ENCODE assay signal across 17 cellular contexts in the genomic region with DNA sequence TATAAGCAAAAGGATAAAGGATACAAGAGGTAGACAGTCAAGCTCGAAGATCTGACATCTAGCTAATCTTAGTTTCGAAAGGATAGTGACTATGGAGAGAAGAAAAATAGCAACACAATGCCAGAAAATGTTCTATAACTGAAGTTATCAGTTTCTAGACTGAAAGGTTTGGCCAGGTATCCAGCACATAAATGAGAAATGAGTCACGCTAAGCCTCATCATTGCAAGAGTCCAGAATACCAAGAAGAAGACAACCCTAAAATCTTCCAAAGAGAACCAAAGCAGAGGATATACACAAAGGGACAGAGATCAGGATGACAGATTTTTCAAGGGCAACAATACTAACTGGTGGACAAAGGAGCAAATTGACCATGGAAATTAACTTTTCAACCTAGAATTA.
A peak's percentile ranks its signal among the peaks of the same experiment; 100 is the strongest.
DNase-seq lines count a peak whose midpoint lies in the region; ATAC-seq, FAIRE-seq and TF ChIP-seq lines count a peak whose summit lies in the region.
"Had no signal": no experiment of that assay in that cellular context is flagged by ENCODE, and none has a peak within 500 bp of the region (broad histone marks: within the 10 kb centered on the region; RNA-seq: fewer than 3 reads in every experiment).

No MANE protein-coding gene starts in this region.

- no peak for TF ChIP-seq POLR2A in thyroid gland (IDR thresholded peaks at IDR 0.05)
- TF ChIP-seq POLR2A in heart left ventricle (IDR thresholded peaks at IDR 0.05) = no peak
- TF ChIP-seq POLR2A in uterus (IDR thresholded peaks at IDR 0.05) = no peak

- no peak overlapping the region for H3K4me3 Mint-ChIP-seq in astrocyte (ENCODE audit: unreplicated experiment)
- H3K4me3 Mint-ChIP-seq: CD14-positive monocyte; CD8-positive, alpha-beta T cell; GM23338 had no signal

- H3K27ac ChIP-seq in GM23248 = no peak overlapping the region
- H3K27ac ChIP-seq in astrocyte (ENCODE audit: low read depth, low read length) = no peak overlapping the region
- peak overlapping the region; percentile 40 for H3K27ac ChIP-seq in epithelial cell of prostate
- no peak overlapping the region for H3K27ac ChIP-seq in thyroid gland
- H3K27ac ChIP-seq in heart left ventricle = no peak overlapping the region
- H3K27ac ChIP-seq in uterus = no peak overlapping the region
- H3K27ac ChIP-seq: A549 had no signal

- no peak overlapping the region for H3K4me3 ChIP-seq in GM23248
- no peak overlapping the region for H3K4me3 ChIP-seq in astrocyte (ENCODE audit: insufficient read depth, low read depth, low read length)
- no peak overlapping the region for H3K4me3 ChIP-seq in thyroid gland (replicated peaks in 1 of 3)
- H3K4me3 ChIP-seq in heart left ventricle = no peak overlapping the region
- H3K4me3 ChIP-seq in uterus = no peak overlapping the region
- H3K4me3 ChIP-seq: A549, GM12878, GM23338 had no signal

- H3K9me3 ChIP-seq in GM23248 (ENCODE audit: low read depth) = no peaks in the 10 kb centered on the region
- H3K9me3 ChIP-seq in astrocyte (ENCODE audit: insufficient read depth, low read depth, low read length) = no peaks in the 10 kb centered on the region
- H3K9me3 ChIP-seq in thyroid gland = no peaks in the 10 kb centered on the region
- no peaks in the 10 kb centered on the region for H3K9me3 ChIP-seq in heart left ventricle
- H3K9me3 ChIP-seq in uterus = no peaks in the 10 kb centered on the region
- H3K9me3 ChIP-seq: A549, Caco-2 had no signal

- TF ChIP-seq CTCF in D721Med (IDR thresholded peaks at IDR 0.05; ENCODE audit: insufficient read depth, missing control alignments) (no peak), astrocyte (IDR thresholded peaks at IDR 0.05; ENCODE audit: insufficient read depth, low read depth, low read length) (no peak), thyroid gland (IDR thresholded peaks at IDR 0.05) (no peak), heart left ventricle (IDR thresholded peaks at IDR 0.05) (no peak), uterus (IDR thresholded peaks at IDR 0.05) (no peak)

- H3K79me2 ChIP-seq in GM23248 (ENCODE audit: insufficient read depth) = no peaks in the 10 kb centered on the region
- H3K79me2 ChIP-seq in astrocyte (ENCODE audit: insufficient read depth, low read length) = no peaks in the 10 kb centered on the region

- peaks cover 11% of the 10 kb centered on the region for H3K4me1 Mint-ChIP-seq in astrocyte (ENCODE audit: low read depth, unreplicated experiment)
- H3K4me1 Mint-ChIP-seq: CD14-positive monocyte had no signal

- H3K27ac Mint-ChIP-seq in astrocyte (ENCODE audit: unreplicated experiment) = no peak overlapping the region
- H3K27ac Mint-ChIP-seq: CD14-positive monocyte; CD8-positive, alpha-beta T cell; GM23338 had no signal

- in situ Hi-C loops in GM23248 (cut with MboI) = no loop called here

- H3K9me2 ChIP-seq in GM23248 (ENCODE audit: insufficient read depth) = 0 out of 2 replicates have a peak, but pooled peaks cover 4% of the 10 kb centered on the region

- no peaks in the 10 kb centered on the region for H3K9me3 Mint-ChIP-seq in astrocyte (ENCODE audit: unreplicated experiment)
- H3K9me3 Mint-ChIP-seq: CD8-positive, alpha-beta T cell; GM23338 had no signal

- no peaks in the 10 kb centered on the region for H3F3A ChIP-seq in GM23248 (ENCODE audit: insufficient read depth)

- no peak overlapping the region for H3K9ac ChIP-seq in GM23248
- H3K9ac ChIP-seq in astrocyte (ENCODE audit: low read length) = no peak overlapping the region

- WGBS in GM23248 (ENCODE audit: low coverage in 1 of 2, low lambda C conversion rate in 2 of 2, missing lambda C conversion rate in 2 of 2), 2 experiments = 96 to 98% methylated on average over 3 of the region's 3 CpGs
- 90 to 94% methylated on average over 3 of the region's 3 CpGs for WGBS in thyroid gland, 2 donors
- 86 to 90% (median 89%) methylated on average over 3 of the region's 3 CpGs for WGBS in heart left ventricle, 4 donors

- ATAC-seq in heart left ventricle (no peak), HG03280 (IDR thresholded peaks at IDR 0.05; ENCODE audit: unreplicated experiment) (no peak)
- ATAC-seq: A549; CD8-positive, alpha-beta T cell; GM12878; GM23338 had no signal

- DNase-seq in D721Med (ENCODE audit: insufficient read length, low spot score) (no peak), GM23248 (no peak), astrocyte (ENCODE audit: low read depth) (no peak), epithelial cell of prostate (ENCODE audit: low read depth, low spot score) (no peak), thyroid gland (no peak), heart left ventricle (no peak), uterus (no peak)
- DNase-seq: Caco-2; CD8-positive, alpha-beta T cell; DMS 273 treated with DMSO at 0.1 percent for 48 hours; H7 had no signal

- H3K36me3 Mint-ChIP-seq in astrocyte (ENCODE audit: low read depth, unreplicated experiment) = no peaks in the 10 kb centered on the region
- H3K36me3 Mint-ChIP-seq: CD14-positive monocyte; CD8-positive, alpha-beta T cell had no signal

- H3K36me3 ChIP-seq in GM23248 (ENCODE audit: low read depth) = no peaks in the 10 kb centered on the region
- no peaks in the 10 kb centered on the region for H3K36me3 ChIP-seq in astrocyte (ENCODE audit: insufficient read depth, low read length)
- H3K36me3 ChIP-seq in thyroid gland = no peaks in the 10 kb centered on the region
- H3K36me3 ChIP-seq in heart left ventricle = no peaks in the 10 kb centered on the region
- H3K36me3 ChIP-seq in uterus = no peaks in the 10 kb centered on the region

- H2AFZ ChIP-seq in GM23248 = 0 out of 2 replicates have a peak overlapping the region, but pooled peaks have one; percentile 72
- H2AFZ ChIP-seq in astrocyte (ENCODE audit: low read depth, low read length) = no peak overlapping the region
- H2AFZ ChIP-seq: GM23338 had no signal

- FAIRE-seq in D721Med (lab: Jason Lieb, UNC) = peak; percentile 32
- FAIRE-seq in astrocyte (lab: Jason Lieb, UNC) = peak; percentile 77
- FAIRE-seq: A549, GM12878, GM18507 had no signal

- H4K20me1 ChIP-seq in GM23248 (ENCODE audit: insufficient read depth) (no peaks in the 10 kb centered on the region), astrocyte (ENCODE audit: insufficient read depth, low read length) (no peaks in the 10 kb centered on the region)

- H3K27me3 Mint-ChIP-seq in astrocyte (ENCODE audit: low read depth, unreplicated experiment) = no peaks in the 10 kb centered on the region

- no peaks in the 10 kb centered on the region for H3K27me3 ChIP-seq in GM23248 (replicated peaks; ENCODE audit: insufficient read depth)
- no peaks in the 10 kb centered on the region for H3K27me3 ChIP-seq in astrocyte (ENCODE audit: insufficient read depth, low read length)
- no peaks in the 10 kb centered on the region for H3K27me3 ChIP-seq in thyroid gland
- H3K27me3 ChIP-seq in heart left ventricle = no peaks in the 10 kb centered on the region
- no peaks in the 10 kb centered on the region for H3K27me3 ChIP-seq in uterus

- H3K4me1 ChIP-seq in GM23248 (ENCODE audit: insufficient read depth) (peaks cover 19% of the 10 kb centered on the region), astrocyte (ENCODE audit: insufficient read depth, low read length) (peaks cover 3% of the 10 kb centered on the region), thyroid gland (no peaks in the 10 kb centered on the region), heart left ventricle (peaks cover 0 to 3% (median 0%) of the 10 kb centered on the region in 12 donors), uterus (no peaks in the 10 kb centered on the region)
- H3K4me1 ChIP-seq: A549, Caco-2 had no signal

- intact Hi-C loops in thyroid gland (cut with DNase I) (no loop called here), heart left ventricle (cut with DNase I) (no loop called here), uterus (cut with DNase I; ENCODE audit: low total_unique reads) (no loop called here)

- no peak overlapping the region for H3K4me2 ChIP-seq in GM23248 (ENCODE audit: unreplicated experiment)
- no peak overlapping the region for H3K4me2 ChIP-seq in astrocyte (ENCODE audit: low read length)
- H3K4me2 ChIP-seq: A549, GM23338 had no signal
